16 cellular contexts compared by ENCODE assay signal in the genomic region with DNA sequence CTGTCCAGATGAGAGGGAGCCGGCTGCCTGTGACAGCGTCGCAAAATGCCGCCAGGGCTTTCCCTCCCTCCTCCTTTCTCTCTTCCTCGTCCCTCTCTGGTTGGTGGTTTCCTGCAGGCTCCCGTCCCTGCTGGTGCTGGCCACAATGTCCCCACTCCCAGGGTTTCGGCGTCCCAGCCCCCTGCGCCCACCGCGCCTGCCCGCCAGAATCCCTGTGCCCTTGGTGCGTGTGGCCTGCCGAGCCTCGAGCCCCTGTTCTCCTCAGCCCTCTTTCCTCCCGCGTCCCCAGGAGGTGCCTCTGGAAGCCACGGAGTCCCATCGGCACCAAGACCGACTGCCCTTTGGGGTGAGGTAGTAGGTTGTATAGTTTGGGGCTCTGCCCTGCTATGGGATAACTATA. TPM values are rescaled to one million over a fixed set of nuclear protein-coding genes. Genes with fewer than 3 reads are reported as not detected.
DNase-seq lines count a peak whose midpoint lies in the region; ATAC-seq and TF ChIP-seq lines count a peak whose summit lies in the region.
"Had no signal": no experiment of that assay in that cellular context is flagged by ENCODE, and none has a peak within 500 bp of the region (broad histone marks: within the 10 kb centered on the region; RNA-seq: fewer than 3 reads in every experiment).

No MANE protein-coding gene starts in this region.

- BruUV-seq in mammary epithelial cell (replicated peaks; lab: Mats Ljungman, UMichigan), result no TSS peak

- H3K9me3 ChIP-seq in breast epithelium (no peaks in the 10 kb centered on the region), mammary epithelial cell (replicated peaks; ENCODE audit: insufficient read depth, low read length) (no peaks in the 10 kb centered on the region), psoas muscle (no peaks in the 10 kb centered on the region), upper lobe of right lung (no peaks in the 10 kb centered on the region)
- H3K9me3 ChIP-seq: Caco-2 had no signal

- no peak for DNase-seq in breast epithelium (ENCODE audit: low spot score in 2 of 2)
- no peak for DNase-seq in mammary epithelial cell
- DNase-seq in dorsolateral prefrontal cortex, result no peak
- no peak for DNase-seq in psoas muscle
- DNase-seq in upper lobe of right lung, result no peak
- DNase-seq in NK-92 (lab: John Stamatoyannopoulos, UW; ENCODE audit: unreplicated experiment), result no peak
- DNase-seq in HPDE6-E6E7 (ENCODE audit: extremely low spot score), result no peak
- DNase-seq in globus pallidus (ENCODE audit: low spot score), result no peak
- DNase-seq: activated CD4-positive, alpha-beta T cell treated with anti-CD3 and anti-CD28 coated beads, Interleukin-2, amount 50 U/mL, for 4 hours; activated gamma-delta T cell; Caco-2; Karpas-422; NCI-H2029; NCI-H69; stimulated activated CD4-positive, alpha-beta T cell treated with anti-CD3 and anti-CD28 coated beads, Interleukin-4, amount 100 ng/mL, for 1 hour had no signal

- H2AFZ ChIP-seq in mammary epithelial cell (ENCODE audit: low read depth, low read length), result no peak overlapping the region

- 67% methylated on average over 17 of the region's 20 CpGs for WGBS in mammary epithelial cell (ENCODE audit: low coverage, missing lambda C conversion rate)
- WGBS in psoas muscle, 3 donors, result 59 to 70% (median 61%) methylated on average over 20 of the region's 20 CpGs

- H3K27me3 ChIP-seq in breast epithelium (no peaks in the 10 kb centered on the region), mammary epithelial cell (ENCODE audit: insufficient read depth, low read length) (no peaks in the 10 kb centered on the region), dorsolateral prefrontal cortex (no peaks in the 10 kb centered on the region), psoas muscle (ENCODE audit: insufficient read depth in 3 of 3, low read length in 2 of 3) (no peaks in the 10 kb centered on the region), upper lobe of right lung (no peaks in the 10 kb centered on the region)

- no peak for ATAC-seq in psoas muscle
- no peak for ATAC-seq in upper lobe of right lung
- ATAC-seq: stimulated activated effector memory CD8-positive, alpha-beta T cell treated with anti-CD3 and anti-CD28 coated beads, Interleukin-12 subunit alpha, Interleukin-12 subunit beta, amount 100 ng/mL, for 72 hours had no signal

- TF ChIP-seq POLR2A in breast epithelium (IDR thresholded peaks at IDR 0.05), result no peak

- H3K4me1 ChIP-seq in breast epithelium (peaks cover 32 to 41% of the 10 kb centered on the region in 2 donors), mammary epithelial cell (ENCODE audit: insufficient read depth, low read length) (peaks cover 60% of the 10 kb centered on the region), psoas muscle (peaks cover 76% of the 10 kb centered on the region), upper lobe of right lung (peaks cover 49% of the 10 kb centered on the region)

- H3K9ac ChIP-seq in mammary epithelial cell (ENCODE audit: insufficient read depth, low read length), result no peak overlapping the region

- no peak overlapping the region for H3K4me2 ChIP-seq in mammary epithelial cell (ENCODE audit: insufficient read depth, low read depth, low read length)

- dilution Hi-C loops in mammary epithelial cell (cut with HindIII; ENCODE audit: low sequenced_read_pairs), result loop anchor here (5.0 kb wide), 2 partner anchors 35 to 50 kb away; no protein-coding TSS in a partner anchor

- H3K79me2 ChIP-seq in mammary epithelial cell (ENCODE audit: insufficient read depth, low read length), result peaks cover 28% of the 10 kb centered on the region

- in situ Hi-C loops in mammary epithelial cell (cut with MboI; ENCODE audit: low sequenced_read_pairs in 2 of 2), result loop anchor here in 1 of 2 donors (25.0 kb wide), 1 partner anchor 425 kb away; the partner anchor contains the start of gene CELSR1

- H4K20me1 ChIP-seq in mammary epithelial cell (ENCODE audit: insufficient read depth, low read length), result peaks cover 2% of the 10 kb centered on the region

- H3K36me3 ChIP-seq in breast epithelium, result no peaks in the 10 kb centered on the region
- H3K36me3 ChIP-seq in mammary epithelial cell (ENCODE audit: insufficient read depth, low read length), result peaks cover 11% of the 10 kb centered on the region
- H3K36me3 ChIP-seq in psoas muscle (ENCODE audit: insufficient read depth in 1 of 2, low read depth in 1 of 2), result peaks cover 3 to 45% of the 10 kb centered on the region in 2 donors
- peaks cover 44% of the 10 kb centered on the region for H3K36me3 ChIP-seq in upper lobe of right lung

- H3K27ac ChIP-seq in breast epithelium, result peak overlapping the region; percentile 91 to 99
- H3K27ac ChIP-seq in mammary epithelial cell (ENCODE audit: insufficient read depth, low read depth, low read length), result no peak overlapping the region
- peak overlapping the region; percentile 2 to 98 (median 93) for H3K27ac ChIP-seq in dorsolateral prefrontal cortex
- peak overlapping the region; percentile 76 for H3K27ac ChIP-seq in psoas muscle
- H3K27ac ChIP-seq in upper lobe of right lung, result peak overlapping the region; percentile 34

- intact Hi-C loops in breast epithelium (cut with DNase I; ENCODE audit: low total_unique reads) (loop anchor here (5.0 kb wide), 1 partner anchor 1030 kb away; no protein-coding TSS in a partner anchor), mammary epithelial cell (cut with micrococcal nuclease) (no loop called here), dorsolateral prefrontal cortex (cut with DNase I) (loop anchor here in 1 of 2 donors (10.0 kb wide), 3 partner anchors 228 to 538 kb away; no protein-coding TSS in a partner anchor), psoas muscle (cut with DNase I) (no loop called here), upper lobe of right lung (cut with DNase I) (loop anchor here (5.0 kb wide), 1 partner anchor 35 kb away; no protein-coding TSS in a partner anchor)

- no peak overlapping the region for H3K4me3 ChIP-seq in breast epithelium
- no peak overlapping the region for H3K4me3 ChIP-seq in mammary epithelial cell (replicated peaks in 1 of 3; ENCODE audit: insufficient read depth in 1 of 3, low read depth in 2 of 3, low read length in 3 of 3)
- peak overlapping the region in 1 of 59 donors; percentile 15 for H3K4me3 ChIP-seq in dorsolateral prefrontal cortex
- H3K4me3 ChIP-seq in psoas muscle, result no peak overlapping the region
- no peak overlapping the region for H3K4me3 ChIP-seq in upper lobe of right lung

- CTCF ChIA-PET in mammary epithelial cell (lab: Charles Lee; ENCODE audit: low non-redundant PET), result no interaction called here

- TF ChIP-seq CTCF in breast epithelium (IDR thresholded peaks at IDR 0.05) (no peak), mammary epithelial cell (conservative IDR thresholded peaks at IDR 0.05 in 1 of 2, IDR thresholded peaks at IDR 0.05 in 1 of 2; ENCODE audit: extremely low read depth in 1 of 2, insufficient read depth in 1 of 2, low read depth in 1 of 2, low read length in 2 of 2) (no peak), dorsolateral prefrontal cortex (IDR thresholded peaks at IDR 0.05 in 54 of 56, conservative IDR thresholded peaks at IDR 0.05 in 2 of 56; ENCODE audit: low read depth in 1 of 56, partially characterized antibody in 56 of 56) (no peak), psoas muscle (IDR thresholded peaks at IDR 0.05) (no peak), upper lobe of right lung (IDR thresholded peaks at IDR 0.05) (no peak)

RNA-seq across cellular contexts. Expression of gene PPARA, which starts 37.9 kb away (rescaled TPM):
- total RNA-seq in breast epithelium (10 to 100 TPM; 15.2 to 31.0 (median 22.3) TPM), mammary epithelial cell (10 to 100 TPM; 10.3 to 15.5 TPM), dorsolateral prefrontal cortex (10 to 100 TPM; 13.9 to 53.9 (median 22.6) TPM), psoas muscle (10 to 100 TPM; 37.3 to 55.8 (median 46.2) TPM), upper lobe of right lung (18.4 TPM)
- polyA plus RNA-seq in mammary epithelial cell (7.4 TPM), psoas muscle (10 to 100 TPM; 11.0 to 30.6 (median 12.1) TPM)
- polyA minus RNA-seq in mammary epithelial cell, result 46.3 TPM

Comparison
In these comparisons a context has a peak if more than half of its experiments do, and no peak if none do; other contexts are left out.
1. intact Hi-C loops: an anchor here in breast epithelium (5.0 kb wide) and upper lobe of right lung (5.0 kb wide); none called in mammary epithelial cell and psoas muscle.